In genomic region chr2:15460112-15460620, GRCh38 we compare ENCODE assay signal across 23 cellular contexts.
"Had no signal": no experiment of that assay in that cellular context is flagged by ENCODE, and none has a peak within 500 bp of the region (broad histone marks: within the 10 kb centered on the region; RNA-seq: fewer than 3 reads in every experiment).

No MANE protein-coding gene starts in this region.

- H3K36me3 ChIP-seq: prostate gland had no signal

- DNase-seq: effector memory CD4-positive, alpha-beta T cell; gastrocnemius medialis; heart right ventricle; hypothalamus; left colon; left ventricle myocardium superior; mesendoderm; naive B cell; nephron progenitor cell; retina; stimulated activated CD4-positive, alpha-beta T cell treated with anti-CD3 and anti-CD28 coated beads, Interleukin-2, amount 100 ng/mL, for 24 hours; stimulated activated CD4-positive, alpha-beta T cell treated with anti-CD3 and anti-CD28 coated beads, Interleukin-4, amount 100 ng/mL, for 4 hours; stimulated activated naive B cell treated with anti-CD40 and anti-IgM and Interleukin-4, amounts not matched to agents 10 μg/mL and 1 μg/mL and 100 μg/mL, for 72 hours; stimulated activated naive CD8-positive, alpha-beta T cell treated with anti-CD3 and anti-CD28 coated beads, Interleukin-15, amount 100 ng/mL, for 72 hours; testis had no signal

- H3K9me3 Mint-ChIP-seq: naive B cell; nephron progenitor cell; stimulated activated naive CD8-positive, alpha-beta T cell treated with anti-CD3 and anti-CD28 coated beads, Interleukin-15, amount 100 ng/mL, for 72 hours had no signal

- H2AFZ ChIP-seq: parathyroid adenoma had no signal

- H3K27ac ChIP-seq: esophagus muscularis mucosa, gastrocnemius medialis, heart right ventricle, parathyroid adenoma, prostate gland, testis, tibial nerve had no signal

- H3K4me1 Mint-ChIP-seq: nephron progenitor cell; stimulated activated naive CD8-positive, alpha-beta T cell treated with anti-CD3 and anti-CD28 coated beads, Interleukin-15, amount 100 ng/mL, for 72 hours had no signal

- H3K4me1 ChIP-seq: parathyroid adenoma, prostate gland, tibial nerve had no signal

- H3K4me3 ChIP-seq: esophagus muscularis mucosa, gastrocnemius medialis, heart right ventricle, lung, prostate gland, testis, tibial nerve had no signal

- ATAC-seq: gastrocnemius medialis; heart right ventricle; left colon; left ventricle myocardium superior; sciatic nerve; stimulated activated naive B cell treated with anti-CD40 and anti-IgM and Interleukin-4, amounts not matched to agents 10 μg/mL and 1 μg/mL and 100 μg/mL, for 72 hours; stimulated activated naive CD8-positive, alpha-beta T cell treated with anti-CD3 and anti-CD28 coated beads, Interleukin-15, amount 100 ng/mL, for 72 hours had no signal

- H3K27me3 ChIP-seq: esophagus muscularis mucosa, gastrocnemius medialis, heart right ventricle, testis, tibial nerve had no signal

- H3K9me3 ChIP-seq: esophagus muscularis mucosa, gastrocnemius medialis, heart right ventricle, prostate gland, testis, tibial nerve had no signal

- H3K27me3 Mint-ChIP-seq: naive B cell; stimulated activated naive B cell treated with anti-CD40 and anti-IgM and Interleukin-4, amounts not matched to agents 10 μg/mL and 1 μg/mL and 100 μg/mL, for 72 hours; stimulated activated naive CD8-positive, alpha-beta T cell treated with anti-CD3 and anti-CD28 coated beads, Interleukin-15, amount 100 ng/mL, for 72 hours had no signal

- H3K79me2 ChIP-seq: parathyroid adenoma had no signal

- H3K4me3 Mint-ChIP-seq: naive B cell; nephron progenitor cell; stimulated activated naive B cell treated with anti-CD40 and anti-IgM and Interleukin-4, amounts not matched to agents 10 μg/mL and 1 μg/mL and 100 μg/mL, for 72 hours; stimulated activated naive CD8-positive, alpha-beta T cell treated with anti-CD3 and anti-CD28 coated beads, Interleukin-15, amount 100 ng/mL, for 72 hours had no signal

- FAIRE-seq: endometrium, islet of Langerhans had no signal

- H3K9ac ChIP-seq: parathyroid adenoma had no signal

- H3K27ac Mint-ChIP-seq: nephron progenitor cell; stimulated activated naive B cell treated with anti-CD40 and anti-IgM and Interleukin-4, amounts not matched to agents 10 μg/mL and 1 μg/mL and 100 μg/mL, for 72 hours; stimulated activated naive CD8-positive, alpha-beta T cell treated with anti-CD3 and anti-CD28 coated beads, Interleukin-15, amount 100 ng/mL, for 72 hours had no signal
